In genomic region chr1:221723018-221723917, GRCh38 we compare ENCODE assay signal across 1 cellular context.
TF ChIP-seq lines count a peak whose summit lies in the region.

No MANE protein-coding gene starts in this region.

TF ChIP-seq in GM12878, 131 proteins besides CTCF, POLR2A, EP300 and RAD21 (continued from another document):
- peak; percentile 72; the same call in 1 of the 2 replicates for TF ChIP-seq ZBTB33 (IDR thresholded peaks at IDR 0.05)
- TF ChIP-seq SUZ12 (IDR thresholded peaks at IDR 0.05; ENCODE audit: unreplicated experiment) = no peak
- no peak for TF ChIP-seq POLR2AphosphoS2 (IDR thresholded peaks at IDR 0.05; ENCODE audit: low read depth, low read length)
- 0 out of 2 replicates have a peak, but pooled peaks have one; percentile 35 for TF ChIP-seq CBX5 (IDR thresholded peaks at IDR 0.05; ENCODE audit: low read depth)
- TF ChIP-seq MEF2A (IDR thresholded peaks at IDR 0.05; ENCODE audit: insufficient read depth, low read depth, low read length) = no peak
- no peak for TF ChIP-seq CBX3 (IDR thresholded peaks at IDR 0.05; ENCODE audit: borderline replicate concordance, low read depth)
- peak; percentile 12; the same call in 1 of the 3 replicates for TF ChIP-seq POU2F2 (IDR thresholded peaks at IDR 0.05; ENCODE audit: borderline replicate concordance, low read depth, low read length)
- TF ChIP-seq ATF2 (IDR thresholded peaks at IDR 0.05; ENCODE audit: low read length) = 0 out of 2 replicates have a peak, but pooled peaks have one; percentile 3
- 0 out of 4 replicates have a peak, but pooled peaks of 1 of the 2 experiments have one; percentile 9 for TF ChIP-seq ETV6 (conservative IDR thresholded peaks at IDR 0.05 in 1 of 2, IDR thresholded peaks at IDR 0.05 in 1 of 2; ENCODE audit: borderline replicate concordance in 1 of 2, low read depth in 1 of 2)
